ENCODE assay signal across 8 cellular contexts in genomic region chr15:65287515-65287845, GRCh38. TPM values are rescaled to one million over a fixed set of nuclear protein-coding genes. Genes with fewer than 3 reads are reported as not detected.
DNase-seq lines count a peak whose midpoint lies in the region; TF ChIP-seq lines count a peak whose summit lies in the region.

No MANE protein-coding gene starts in this region.

- no peaks in the 10 kb centered on the region for H3F3A ChIP-seq in neural cell (ENCODE audit: insufficient read depth, low read length, poor library complexity, severe bottlenecking)

- H3K4me2 ChIP-seq in KMS-11 (peak overlapping the region; percentile 95), neural cell (ENCODE audit: low read length) (no peak overlapping the region)

- H3K4me1 ChIP-seq in KMS-11 (ENCODE audit: low read depth, poor library complexity, severe bottlenecking): peaks cover 20% of the 10 kb centered on the region

- DNase-seq in CD1c-positive myeloid dendritic cell (ENCODE audit: extremely low spot score) (peak; percentile 41), caudate nucleus (lab: John Stamatoyannopoulos, UW) (peak in 1 of 61 donors; percentile 3), SK-N-DZ (ENCODE audit: low spot score) (no peak), HuH-7 (ENCODE audit: low spot score) (no peak), NCI-H1092 (lab: John Stamatoyannopoulos, UW) (no peak), ureter (ENCODE audit: low spot score) (no peak)

- H3K9ac ChIP-seq in KMS-11: peak overlapping the region; percentile 51; the same call in 1 of the 2 replicates
- peak overlapping the region; percentile 96 for H3K9ac ChIP-seq in neural cell (ENCODE audit: low read length)

- H3K27me3 ChIP-seq in KMS-11 (ENCODE audit: insufficient read depth, low read depth) (no peaks in the 10 kb centered on the region), neural cell (ENCODE audit: insufficient read depth, low read depth, low read length) (no peaks in the 10 kb centered on the region)

- H3K36me3 ChIP-seq in KMS-11 (ENCODE audit: insufficient read depth) (no peaks in the 10 kb centered on the region), neural cell (ENCODE audit: insufficient read depth, low read length) (no peaks in the 10 kb centered on the region)

- no peak for TF ChIP-seq CTCF in KMS-11 (conservative IDR thresholded peaks at IDR 0.05; ENCODE audit: low read depth, low read length)
- TF ChIP-seq CTCF in neural cell (IDR thresholded peaks at IDR 0.05; ENCODE audit: poor library complexity, severe bottlenecking): no peak

- H2AFZ ChIP-seq in KMS-11 (ENCODE audit: low read depth): peak overlapping the region; percentile 94
- H2AFZ ChIP-seq in neural cell (ENCODE audit: low read depth, low read length): peak overlapping the region; percentile 77

- H3K4me3 ChIP-seq in KMS-11 (IDR thresholded peaks at IDR 0.05; ENCODE audit: insufficient read depth, low read depth, low read length) (no peak overlapping the region), neural cell (ENCODE audit: low read length) (peak overlapping the region; percentile 98)

- no peaks in the 10 kb centered on the region for H3K9me2 ChIP-seq in neural cell (ENCODE audit: insufficient read depth, low read length)

- H3K27ac ChIP-seq in KMS-11 (0 out of 2 replicates have a peak overlapping the region, but pooled peaks have one; percentile 41), caudate nucleus (ENCODE audit: low read depth, low read length) (peak overlapping the region; percentile 93), neural cell (ENCODE audit: low read length) (no peak overlapping the region)

- H3K79me2 ChIP-seq in KMS-11 (ENCODE audit: insufficient read depth, low read depth) (no peaks in the 10 kb centered on the region), neural cell (replicated peaks; ENCODE audit: insufficient read depth, low read length) (peaks cover 29% of the 10 kb centered on the region)

- no peak for TF ChIP-seq RAD21 in neural cell (conservative IDR thresholded peaks at IDR 0.05)

- no peak for TF ChIP-seq EP300 in neural cell (conservative IDR thresholded peaks at IDR 0.05; ENCODE audit: poor library complexity, severe bottlenecking)

- no peaks in the 10 kb centered on the region for H3K9me3 ChIP-seq in neural cell (ENCODE audit: low read length)

- no peaks in the 10 kb centered on the region for H4K20me1 ChIP-seq in KMS-11 (ENCODE audit: insufficient read depth)
- no peaks in the 10 kb centered on the region for H4K20me1 ChIP-seq in neural cell (ENCODE audit: insufficient read depth)

TF ChIP-seq in neural cell, 6 proteins besides CTCF, POLR2A, EP300 and RAD21:
- no peak for TF ChIP-seq REST (IDR thresholded peaks at IDR 0.05; ENCODE audit: borderline replicate concordance)
TF ChIP-seq in neural cell: peak in this region for 0.

RNA-seq across cellular contexts. Expression of gene PARP16, which starts 0.8 kb away (rescaled TPM):
- 17.0 and 19.8 TPM in 2 replicates for polyA plus RNA-seq in neural cell
- polyA minus RNA-seq in neural cell: 13.9 and 15.6 TPM in 2 replicates
- 23.9 and 25.0 TPM in 2 replicates for polyA plus RNA-seq in SK-N-DZ (2014; cell fraction: cytosol; rRNA removed)
- 17.8 and 27.0 TPM in 2 replicates for polyA plus RNA-seq in SK-N-DZ (2014; cell fraction: nucleus; rRNA removed)
- total RNA-seq in ureter: 14.8 TPM

RNA-seq across cellular contexts. Expression of gene RNU5A-1, which starts 8.4 kb away (rescaled TPM):
- polyA plus RNA-seq in neural cell: not detected in 2 replicates
- not detected in 2 replicates for polyA minus RNA-seq in neural cell
- not detected in 2 replicates for polyA plus RNA-seq in SK-N-DZ (2014; cell fraction: cytosol; rRNA removed)
- polyA plus RNA-seq in SK-N-DZ (2014; cell fraction: nucleus; rRNA removed): not detected in 2 replicates
- not detected for total RNA-seq in ureter

RNA-seq across cellular contexts. Expression of gene RNU5B-1, which starts 17.0 kb away (rescaled TPM):
- polyA plus RNA-seq in neural cell: not detected in 2 replicates
- not detected in 2 replicates for polyA minus RNA-seq in neural cell
- polyA plus RNA-seq in SK-N-DZ (2014; cell fraction: cytosol; rRNA removed): not detected in 2 replicates
- polyA plus RNA-seq in SK-N-DZ (2014; cell fraction: nucleus; rRNA removed): not detected in 2 replicates
- not detected for total RNA-seq in ureter
